In genomic region chr5:159497221-159497620, GRCh38 we compare ENCODE assay signal across 25 cellular contexts.
A peak's percentile ranks its signal among the peaks of the same experiment; 100 is the strongest.
DNase-seq lines count a peak whose midpoint lies in the region; ATAC-seq and TF ChIP-seq lines count a peak whose summit lies in the region.
"Had no signal": no experiment of that assay in that cellular context is flagged by ENCODE, and none has a peak within 500 bp of the region (broad histone marks: within the 10 kb centered on the region; RNA-seq: fewer than 3 reads in every experiment).

No MANE protein-coding gene starts in this region.

- no peak overlapping the region for H2AK5ac ChIP-seq in mesendoderm (ENCODE audit: low read length)

- no peak overlapping the region for H2BK5ac ChIP-seq in mesendoderm (ENCODE audit: low read length)

- no CpG with 5 or more reads among the region's 2 CpGs for WGBS in mesendoderm (ENCODE audit: extremely low coverage, insufficient coverage, low lambda C conversion rate)

- H3K4me3 ChIP-seq in BLaER1 (no peak overlapping the region), HEK293 (ENCODE audit: low read depth, low read length) (no peak overlapping the region), brain microvascular endothelial cell (ENCODE audit: low read depth, low read length) (no peak overlapping the region), mesendoderm (ENCODE audit: low read length) (no peak overlapping the region), breast epithelium (no peak overlapping the region)
- H3K4me3 ChIP-seq: SK-N-MC had no signal

- ATAC-seq in HG03139 (IDR thresholded peaks at IDR 0.05; ENCODE audit: unreplicated experiment): no peak
- ATAC-seq: CD8-positive, alpha-beta T cell; PC-3 had no signal

- intact Hi-C loops in breast epithelium (cut with DNase I; ENCODE audit: low total_unique reads): no loop called here

- H3K9me3 ChIP-seq in BLaER1 (no peaks in the 10 kb centered on the region), HEK293 (ENCODE audit: control insufficient read depth, insufficient read depth, low read depth, low read length) (no peaks in the 10 kb centered on the region; the same call in 1 of the 2 replicates), breast epithelium (no peaks in the 10 kb centered on the region)
- H3K9me3 ChIP-seq: Caco-2 had no signal

- in situ Hi-C loops in brain microvascular endothelial cell (cut with HindIII; ENCODE audit: low pct_ligation_motif_present, low sequenced_read_pairs): no loop called here

- no peak overlapping the region for H3K23ac ChIP-seq in mesendoderm (ENCODE audit: low read length)

- no peak overlapping the region for H3K27ac ChIP-seq in BLaER1
- no peak overlapping the region for H3K27ac ChIP-seq in HEK293 (ENCODE audit: extremely low read depth, low read depth, low read length)
- no peak overlapping the region for H3K27ac ChIP-seq in brain microvascular endothelial cell
- no peak overlapping the region for H3K27ac ChIP-seq in mesendoderm (ENCODE audit: low read depth, low read length)
- H3K27ac ChIP-seq in breast epithelium: no peak overlapping the region
- H3K27ac ChIP-seq: C4-2B, HL-60, KMS-11, SK-N-MC had no signal

- no peak overlapping the region for H3K4ac ChIP-seq in mesendoderm (ENCODE audit: low read depth, low read length)

- H2BK120ac ChIP-seq in mesendoderm (ENCODE audit: low read depth, low read length): no peak overlapping the region

- H3K9ac ChIP-seq in BLaER1 (no peak overlapping the region), mesendoderm (ENCODE audit: low read length) (no peak overlapping the region)
- H3K9ac ChIP-seq: KMS-11 had no signal

- no peak overlapping the region for H3K18ac ChIP-seq in mesendoderm (ENCODE audit: low read length)

- no peak overlapping the region for H2BK15ac ChIP-seq in mesendoderm (replicated peaks; ENCODE audit: low read depth)

- no peak overlapping the region for H4K8ac ChIP-seq in mesendoderm (ENCODE audit: low read depth, low read length)

- H3K79me2 ChIP-seq in mesendoderm (ENCODE audit: control insufficient read depth, insufficient read depth, low read length): no peaks in the 10 kb centered on the region

- H3K4me2 ChIP-seq in BLaER1 (peak overlapping the region; percentile 67), mesendoderm (ENCODE audit: low read length) (no peak overlapping the region)
- H3K4me2 ChIP-seq: KMS-11 had no signal

- no peaks in the 10 kb centered on the region for H3K79me1 ChIP-seq in mesendoderm (ENCODE audit: low read length)

- H3K56ac ChIP-seq in mesendoderm (ENCODE audit: low read length): no peak overlapping the region

- no peak overlapping the region for H4K5ac ChIP-seq in mesendoderm (ENCODE audit: low read length)

- no peaks in the 10 kb centered on the region for H4K20me1 ChIP-seq in BLaER1

- POLR2A ChIA-PET in HEK293 (lab: Yijun Ruan, JAX): no interaction called here

- no peak for TF ChIP-seq CTCF in HEK293 (tag by site-specific recombination; IDR thresholded peaks at IDR 0.05)
- TF ChIP-seq CTCF in brain microvascular endothelial cell (IDR thresholded peaks at IDR 0.05; ENCODE audit: low read depth, low read length, missing control alignments): no peak
- TF ChIP-seq CTCF in breast epithelium (IDR thresholded peaks at IDR 0.05): no peak

- H3K36me3 ChIP-seq in BLaER1 (no peaks in the 10 kb centered on the region), HEK293 (ENCODE audit: control insufficient read depth in 2 of 2, insufficient read depth in 1 of 2, low read length in 2 of 2) (no peaks in the 10 kb centered on the region), brain microvascular endothelial cell (replicated peaks) (no peaks in the 10 kb centered on the region), mesendoderm (ENCODE audit: control insufficient read depth, insufficient read depth, low read length) (no peaks in the 10 kb centered on the region), breast epithelium (no peaks in the 10 kb centered on the region)

- DNase-seq in brain microvascular endothelial cell (peak; percentile 14), mesendoderm (peak; percentile 78), amniotic stem cell (lab: John Stamatoyannopoulos, UW) (no peak), breast epithelium (ENCODE audit: low spot score in 2 of 2) (no peak)
- DNase-seq: Caco-2; CD8-positive, alpha-beta T cell; H7; HFFc6; MM.1S; NCI-H1048; NCI-H1417 treated with DMSO at 0.1 percent for 48 hours; NCI-H187 treated with DMSO at 0.1 percent for 48 hours; NCI-H2171 treated with DMSO at 0.1 percent for 48 hours; NCI-H524; NCI-H748 treated with DMSO at 0.1 percent for 48 hours; PC-3; RPMI8226; SHP77 had no signal

- no peaks in the 10 kb centered on the region for H3K27me3 ChIP-seq in BLaER1
- H3K27me3 ChIP-seq in brain microvascular endothelial cell (replicated peaks): no peaks in the 10 kb centered on the region
- H3K27me3 ChIP-seq in mesendoderm (ENCODE audit: insufficient read depth, low read length, poor library complexity): no peaks in the 10 kb centered on the region
- no peaks in the 10 kb centered on the region for H3K27me3 ChIP-seq in breast epithelium

- H3K4me1 ChIP-seq in BLaER1 (peaks cover 15% of the 10 kb centered on the region), HEK293 (ENCODE audit: control insufficient read depth, insufficient read depth, low read length) (no peaks in the 10 kb centered on the region), mesendoderm (ENCODE audit: control insufficient read depth, low read depth, low read length) (peaks cover 2% of the 10 kb centered on the region), breast epithelium (no peaks in the 10 kb centered on the region)
- H3K4me1 ChIP-seq: Caco-2 had no signal

- CTCF ChIA-PET in HEK293 (lab: Yijun Ruan, JAX): interaction anchor here (0.7 kb wide), 1 partner anchor 386 kb away, joined by 3 read pairs; no protein-coding TSS in a partner anchor

- no peak for TF ChIP-seq POLR2A in breast epithelium (IDR thresholded peaks at IDR 0.05)

TF ChIP-seq in HEK293, 187 proteins besides CTCF, POLR2A, EP300 and RAD21 (continues in another document):
- TF ChIP-seq PRDM4 (tag by site-specific recombination; IDR thresholded peaks at IDR 0.05) (no peak), ZNF596 (tag by site-specific recombination; IDR thresholded peaks at IDR 0.05) (no peak), MZF1 (tag by site-specific recombination; IDR thresholded peaks at IDR 0.05; ENCODE audit: borderline replicate concordance) (no peak), EGR2 (tag by site-specific recombination; IDR thresholded peaks at IDR 0.05; ENCODE audit: low read depth) (peak; percentile 64; the same call in 1 of the 2 replicates), ZNF398 (tag by site-specific recombination; IDR thresholded peaks at IDR 0.05) (peak; percentile 54), ZBTB11 (tag by site-specific recombination; conservative IDR thresholded peaks at IDR 0.05; ENCODE audit: low read depth) (no peak), ZNF175 (tag by site-specific recombination; IDR thresholded peaks at IDR 0.05) (no peak)

Comparison
In these comparisons a context has a peak if more than half of its experiments do, and no peak if none do; other contexts are left out.
1. DNase-seq: peak in brain microvascular endothelial cell (single experiment) and mesendoderm (single experiment); none in amniotic stem cell (single experiment) and breast epithelium (0 of 2).